Comparison of ENCODE assay signal across 15 cellular contexts in the genomic region with DNA sequence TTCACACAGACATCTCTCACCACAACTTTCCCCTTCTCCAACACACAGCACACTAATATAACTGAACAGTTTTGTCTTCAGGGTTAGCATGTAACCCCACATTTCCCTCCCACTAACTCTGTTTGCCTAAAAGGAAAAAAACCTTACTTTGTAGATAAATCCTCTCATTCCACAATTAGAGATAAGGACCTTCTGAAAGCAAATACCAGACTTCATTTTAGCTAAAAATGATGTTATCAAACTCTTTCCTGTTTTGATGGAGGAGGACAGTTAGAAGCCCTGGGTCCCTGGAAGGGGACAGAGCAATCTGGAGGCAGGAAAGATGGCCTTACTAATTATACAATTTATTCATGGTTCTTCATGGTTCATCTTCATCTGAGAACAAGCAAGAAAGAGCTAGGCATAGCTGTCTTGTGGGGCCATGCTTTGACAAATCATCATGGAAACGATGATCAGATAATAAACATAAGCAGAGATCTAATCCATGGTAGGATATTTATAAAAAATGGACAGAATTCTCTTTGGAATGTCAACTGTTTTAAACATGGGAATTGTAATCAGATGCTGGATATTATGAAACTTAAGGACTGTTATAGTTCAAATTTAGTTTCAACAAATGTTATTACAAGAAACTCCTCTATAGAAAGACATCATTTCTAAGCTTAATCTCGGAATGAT.
"Had no signal": no experiment of that assay in that cellular context is flagged by ENCODE, and none has a peak within 500 bp of the region (broad histone marks: within the 10 kb centered on the region; RNA-seq: fewer than 3 reads in every experiment).

No MANE protein-coding gene starts in this region.

- H3K36me3 ChIP-seq: colonic mucosa, gastroesophageal sphincter, left lung, sigmoid colon, upper lobe of right lung, WERI-Rb-1 had no signal

- H3K4me3 ChIP-seq: colonic mucosa, gastroesophageal sphincter, left lung, sigmoid colon, upper lobe of right lung had no signal

- H3K27ac ChIP-seq: colonic mucosa, gastroesophageal sphincter, left lung, sigmoid colon, upper lobe of right lung, WERI-Rb-1 had no signal

- H3K9me3 Mint-ChIP-seq: activated CD4-positive, alpha-beta T cell treated with anti-CD3 and anti-CD28 coated beads, Interleukin-2, amount 10 ng/mL, durations not matched to agents 24 days and 14 days; neural crest cell had no signal

- DNase-seq: activated CD4-positive, alpha-beta T cell treated with anti-CD3 and anti-CD28 coated beads, Interleukin-2, amount 10 ng/mL, durations not matched to agents 24 days and 14 days; activated gamma-delta T cell treated with Interleukin-2 at 50 U/mL for 16 hours; activated T-cell treated with anti-CD3 and anti-CD28 coated beads, Interleukin-2, amount 50 U/mL, for 1 hour; colonic mucosa; left lung; mesendoderm; sigmoid colon; stimulated activated CD4-positive, alpha-beta T cell treated with anti-CD3 and anti-CD28 coated beads, Interleukin-12 subunit alpha, Interleukin-12 subunit beta, amount 100 ng/mL, for 4 hours; stimulated activated naive CD8-positive, alpha-beta T cell treated with anti-CD3 and anti-CD28 coated beads, Interleukin-15, Interleukin-2, amounts not matched to agents 100 U/mL and 50 U/mL, for 24 hours; SW 1271; upper lobe of right lung; WERI-Rb-1 had no signal

- H3K27me3 ChIP-seq: colonic mucosa, gastroesophageal sphincter, left lung, sigmoid colon, upper lobe of right lung had no signal

- FAIRE-seq: keratinocyte had no signal

- H3K27ac Mint-ChIP-seq: activated CD4-positive, alpha-beta T cell treated with anti-CD3 and anti-CD28 coated beads, Interleukin-2, amount 10 ng/mL, durations not matched to agents 24 days and 14 days had no signal

- H3K9me3 ChIP-seq: colonic mucosa, gastroesophageal sphincter, left lung, sigmoid colon, upper lobe of right lung had no signal

- ATAC-seq: gastroesophageal sphincter; left lung; stimulated activated naive CD8-positive, alpha-beta T cell treated with anti-CD3 and anti-CD28 coated beads, Interleukin-15, Interleukin-2, amounts not matched to agents 100 U/mL and 50 U/mL, for 24 hours; upper lobe of right lung had no signal

- H3K4me1 ChIP-seq: colonic mucosa, gastroesophageal sphincter, sigmoid colon had no signal

- H3K4me3 Mint-ChIP-seq: activated CD4-positive, alpha-beta T cell treated with anti-CD3 and anti-CD28 coated beads, Interleukin-2, amount 10 ng/mL, durations not matched to agents 24 days and 14 days; neural crest cell had no signal
